In the genomic region with DNA sequence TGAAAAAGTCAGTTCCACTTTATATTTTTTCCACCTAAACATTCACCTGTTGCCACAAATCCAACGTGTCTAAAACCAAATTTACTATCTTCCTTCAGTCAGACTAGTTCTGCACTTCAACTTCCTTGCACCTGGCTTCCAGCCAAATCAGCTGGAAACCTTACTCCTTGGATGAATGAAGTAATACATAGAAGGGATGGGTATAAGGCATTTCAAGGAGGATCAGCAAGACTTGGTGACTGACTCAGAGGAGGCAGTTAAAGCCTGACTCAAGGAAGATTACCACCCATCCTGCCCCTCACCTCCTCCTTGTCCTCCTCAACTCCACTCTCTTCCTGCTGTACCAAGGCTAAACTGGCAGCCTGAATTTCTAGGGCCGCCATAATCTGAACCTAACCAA, we compare ENCODE assay signal across 10 cellular contexts. TPM values are rescaled to one million over a fixed set of nuclear protein-coding genes. Genes with fewer than 3 reads are reported as not detected.
A peak's percentile ranks its signal among the peaks of the same experiment; 100 is the strongest.
DNase-seq lines count a peak whose midpoint lies in the region; ATAC-seq and TF ChIP-seq lines count a peak whose summit lies in the region.
"Had no signal": no experiment of that assay in that cellular context is flagged by ENCODE, and none has a peak within 500 bp of the region (broad histone marks: within the 10 kb centered on the region; RNA-seq: fewer than 3 reads in every experiment).

No MANE protein-coding gene starts in this region.

- H3K36me3 Mint-ChIP-seq in naive thymus-derived CD4-positive, alpha-beta T cell, result peaks cover 0 to 4% (median under 1%) of the 10 kb centered on the region in 5 donors
- H3K36me3 Mint-ChIP-seq: activated naive CD8-positive, alpha-beta T cell treated with anti-CD3 and anti-CD28 coated beads, Interleukin-2, amount 10 ng/mL, durations not matched to agents 7 days and 5 days had no signal

- no peaks in the 10 kb centered on the region for H3K9me3 ChIP-seq in left lung
- H3K9me3 ChIP-seq in BE2C, result no peaks in the 10 kb centered on the region
- H3K9me3 ChIP-seq in naive thymus-derived CD4-positive, alpha-beta T cell (ENCODE audit: control insufficient read depth in 2 of 3, low read length in 3 of 3), result no peaks in the 10 kb centered on the region
- H3K9me3 ChIP-seq: spleen had no signal

- no peak overlapping the region for H3K27ac Mint-ChIP-seq in naive thymus-derived CD4-positive, alpha-beta T cell
- H3K27ac Mint-ChIP-seq: activated naive CD8-positive, alpha-beta T cell treated with anti-CD3 and anti-CD28 coated beads, Interleukin-2, amount 10 ng/mL, durations not matched to agents 7 days and 5 days had no signal

- no peak overlapping the region for H3K4me3 ChIP-seq in left lung
- no peak overlapping the region for H3K4me3 ChIP-seq in BE2C (ENCODE audit: low read depth, low read length)
- no peak overlapping the region for H3K4me3 ChIP-seq in naive thymus-derived CD4-positive, alpha-beta T cell (ENCODE audit: low read length)
- H3K4me3 ChIP-seq: spleen had no signal

- H3K27ac ChIP-seq in left lung, result peak overlapping the region in 1 of 2 donors; percentile 66
- H3K27ac ChIP-seq in naive thymus-derived CD4-positive, alpha-beta T cell (ENCODE audit: low read depth, low read length), result no peak overlapping the region

- no peaks in the 10 kb centered on the region for H3K36me3 ChIP-seq in left lung
- no peaks in the 10 kb centered on the region for H3K36me3 ChIP-seq in BE2C
- no peaks in the 10 kb centered on the region for H3K36me3 ChIP-seq in naive thymus-derived CD4-positive, alpha-beta T cell (ENCODE audit: control insufficient read depth in 2 of 3, insufficient read depth in 3 of 3, low read length in 3 of 3)

- peaks cover 0 to 23% (median 0%) of the 10 kb centered on the region in 5 donors for H3K27me3 Mint-ChIP-seq in naive thymus-derived CD4-positive, alpha-beta T cell

- no peak for TF ChIP-seq CTCF in left lung (IDR thresholded peaks at IDR 0.05)
- no peak for TF ChIP-seq CTCF in BE2C (IDR thresholded peaks at IDR 0.05; ENCODE audit: low read depth, low read length)

- peaks cover 0 to 5% (median 4%) of the 10 kb centered on the region in 7 donors for H3K4me1 Mint-ChIP-seq in naive thymus-derived CD4-positive, alpha-beta T cell

- H3K9me3 Mint-ChIP-seq in naive thymus-derived CD4-positive, alpha-beta T cell, result peaks cover 0 to 3% (median 0%) of the 10 kb centered on the region in 11 donors
- H3K9me3 Mint-ChIP-seq: activated naive CD8-positive, alpha-beta T cell treated with anti-CD3 and anti-CD28 coated beads, Interleukin-2, amount 10 ng/mL, durations not matched to agents 7 days and 5 days had no signal

- intact Hi-C loops in left lung (cut with DNase I), result no loop called here
- intact Hi-C loops in naive thymus-derived CD4-positive, alpha-beta T cell (cut with micrococcal nuclease), result no loop called here

- H3K4me3 Mint-ChIP-seq in naive thymus-derived CD4-positive, alpha-beta T cell, result no peak overlapping the region
- H3K4me3 Mint-ChIP-seq: activated naive CD8-positive, alpha-beta T cell treated with anti-CD3 and anti-CD28 coated beads, Interleukin-2, amount 10 ng/mL, durations not matched to agents 7 days and 5 days had no signal

- peak; percentile 80 for DNase-seq in AG20443 (ENCODE audit: low spot score)
- peak; percentile 92 for DNase-seq in HT1080 (ENCODE audit: low read depth)
- DNase-seq in amniotic epithelial cell (ENCODE audit: low read depth), result peak; percentile 83
- no peak for DNase-seq in left lung
- no peak for DNase-seq in BE2C
- no peak for DNase-seq in NCI-H1417 treated with DMSO at 0.1 percent for 48 hours (lab: John Stamatoyannopoulos, UW)
- no peak for DNase-seq in NAMALWA (ENCODE audit: low spot score)
- no peak for DNase-seq in naive thymus-derived CD4-positive, alpha-beta T cell
- DNase-seq: activated naive CD8-positive, alpha-beta T cell treated with anti-CD3 and anti-CD28 coated beads, Interleukin-2, amount 10 ng/mL, durations not matched to agents 7 days and 5 days; spleen had no signal

- ATAC-seq in left lung, result peak; percentile 22
- no peak for ATAC-seq in naive thymus-derived CD4-positive, alpha-beta T cell

- POLR2A ChIA-PET in naive thymus-derived CD4-positive, alpha-beta T cell (lab: Charles Lee), result no interaction called here

- no peaks in the 10 kb centered on the region for H3K27me3 ChIP-seq in left lung
- H3K27me3 ChIP-seq in BE2C, result no peaks in the 10 kb centered on the region
- no peaks in the 10 kb centered on the region for H3K27me3 ChIP-seq in naive thymus-derived CD4-positive, alpha-beta T cell (ENCODE audit: control insufficient read depth in 2 of 2, insufficient read depth in 2 of 2, low read length in 2 of 2)
- H3K27me3 ChIP-seq: spleen had no signal

- H3K4me1 ChIP-seq in left lung (peaks cover 7 to 21% of the 10 kb centered on the region in 2 donors), BE2C (no peaks in the 10 kb centered on the region; the same call in 1 of the 2 replicates)
- H3K4me1 ChIP-seq in naive thymus-derived CD4-positive, alpha-beta T cell (ENCODE audit: control insufficient read depth in 2 of 2, insufficient read depth in 2 of 2, low read length in 2 of 2), result no peaks in the 10 kb centered on the region

- CTCF ChIA-PET in naive thymus-derived CD4-positive, alpha-beta T cell (lab: Charles Lee), result no interaction called here

RNA-seq across cellular contexts. Expression of a gene that starts 37.1 kb away (rescaled TPM):
- total RNA-seq in HT1080 (2014; rRNA removed; shearing (Covaris generic)), result 32.1 and 32.3 TPM in 2 replicates
- polyA plus RNA-seq in HT1080 (2015; cell fraction: cytosol; rRNA removed), result 21.6 and 24.1 TPM in 2 replicates
- 49.2 and 53.9 TPM in 2 replicates for polyA plus RNA-seq in HT1080 (2015; cell fraction: nucleus; rRNA removed)
- total RNA-seq in left lung, result 10 to 100 TPM; 16.4 to 27.3 TPM
- polyA plus RNA-seq in BE2C (2012; ENCODE audit: insufficient read depth, insufficient read length, low read depth), result 14.6 TPM
- total RNA-seq in naive thymus-derived CD4-positive, alpha-beta T cell, result 10 to 100 TPM; 29.9 to 38.8 (median 33.8) TPM
- polyA plus RNA-seq in naive thymus-derived CD4-positive, alpha-beta T cell, result 10 to 100 TPM in 1 of 2 donors, 1 to 10 TPM in 1; 9.6 to 15.6 TPM

RNA-seq across cellular contexts. Expression of a gene that starts 37.3 kb away (rescaled TPM):
- total RNA-seq in HT1080 (2014; rRNA removed; shearing (Covaris generic)), result 0.11 and 0.47 TPM in 2 replicates
- polyA plus RNA-seq in HT1080 (2015; cell fraction: cytosol; rRNA removed), result 1.2 and 1.3 TPM in 2 replicates
- polyA plus RNA-seq in HT1080 (2015; cell fraction: nucleus; rRNA removed), result 8.1 and 10.1 TPM in 2 replicates
- 1 to 10 TPM; 3.3 to 3.4 TPM for total RNA-seq in left lung
- polyA plus RNA-seq in BE2C (2012; ENCODE audit: insufficient read depth, insufficient read length, low read depth), result 0.76 TPM
- total RNA-seq in naive thymus-derived CD4-positive, alpha-beta T cell, result 1 to 10 TPM; 3.9 to 8.8 (median 5.1) TPM
- 1 to 10 TPM; 1.4 to 2.4 TPM for polyA plus RNA-seq in naive thymus-derived CD4-positive, alpha-beta T cell

Comparison
In these comparisons a context has a peak if more than half of its experiments do, and no peak if none do; other contexts are left out.
1. DNase-seq: peak in AG20443 (single experiment), HT1080 (single experiment) and amniotic epithelial cell (single experiment); none in left lung (0 of 2), BE2C (single experiment), NCI-H1417 treated with DMSO at 0.1 percent for 48 hours (single experiment), NAMALWA (single experiment) and naive thymus-derived CD4-positive, alpha-beta T cell (0 of 9).